ENCODE assay signal across 7 cellular contexts in the genomic region with DNA sequence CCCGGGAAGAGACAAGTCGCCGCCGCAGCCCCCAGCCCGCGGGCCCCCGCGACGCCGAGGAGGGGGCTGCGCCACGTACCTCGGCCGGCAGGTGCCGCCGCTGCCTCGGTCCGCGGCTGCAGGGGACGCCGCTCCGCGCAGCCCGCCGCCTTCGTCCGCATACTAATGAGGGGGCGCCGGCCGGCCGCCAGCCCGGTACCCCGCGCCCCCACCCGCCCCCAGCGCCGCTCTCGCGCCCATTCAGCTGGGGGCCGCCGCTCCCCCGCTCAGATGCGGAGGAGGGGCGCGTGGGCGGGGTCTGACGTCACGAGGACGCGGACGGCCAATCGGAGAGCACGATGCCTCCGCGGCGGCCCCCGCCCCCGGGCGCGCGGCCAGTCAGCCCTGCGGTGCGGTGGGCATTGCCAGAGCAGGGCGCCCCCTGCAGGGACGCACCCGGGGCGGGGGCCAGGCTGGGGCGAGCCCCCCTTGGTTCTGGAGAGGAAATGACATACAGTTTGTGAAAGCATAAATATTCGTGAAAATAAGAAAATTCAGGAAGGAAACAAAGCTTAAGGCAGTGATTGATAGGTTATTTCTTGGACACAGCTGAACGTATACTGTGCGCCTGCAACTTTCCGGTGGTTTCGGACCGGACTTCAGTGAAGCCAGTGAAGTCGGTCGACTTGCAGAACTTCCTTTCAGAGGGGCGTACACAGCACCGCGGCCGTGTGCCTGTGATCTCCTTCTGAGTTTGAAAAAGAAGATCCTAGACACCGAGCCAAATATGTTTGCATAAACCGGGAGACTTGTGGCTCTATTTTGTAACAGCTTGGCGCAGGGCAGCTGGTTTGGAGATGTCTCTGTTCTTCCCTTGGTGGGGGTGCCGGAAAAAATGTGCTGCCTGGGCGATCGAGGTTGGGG. TPM values are rescaled to one million over a fixed set of nuclear protein-coding genes. Genes with fewer than 3 reads are reported as not detected.
DNase-seq lines count a peak whose midpoint lies in the region; ATAC-seq, FAIRE-seq and TF ChIP-seq lines count a peak whose summit lies in the region.

A gene (minus strand): TSS at position 246 of the 903 bp plus-strand sequence. CDS start 85 bp downstream, at position 161.

- H3K27ac ChIP-seq in astrocyte (ENCODE audit: low read depth, low read length) (peak within 1 kb of the TSS; percentile 33), hepatocyte (peak within 1 kb of the TSS; percentile 82)

- H4K20me1 ChIP-seq in astrocyte (ENCODE audit: insufficient read depth, low read length) (peaks cover 12% of the 10 kb centered on the region), hepatocyte (ENCODE audit: insufficient read depth, poor library complexity, severe bottlenecking) (no peaks in the 10 kb centered on the region)

- FAIRE-seq in astrocyte (lab: Jason Lieb, UNC) = no peak

- peak within 1 kb of the TSS; percentile 95 for H3K27ac Mint-ChIP-seq in astrocyte (ENCODE audit: unreplicated experiment)

- H3K79me2 ChIP-seq in astrocyte (ENCODE audit: insufficient read depth, low read length) (peaks cover 24% of the 10 kb centered on the region), hepatocyte (peaks cover 25% of the 10 kb centered on the region)

- H3K9ac ChIP-seq in astrocyte (ENCODE audit: low read length) = peak within 1 kb of the TSS; percentile 76

- H3K36me3 Mint-ChIP-seq in astrocyte (ENCODE audit: low read depth, unreplicated experiment) = no peaks in the 10 kb centered on the region

- peaks cover 64% of the 10 kb centered on the region for H3K4me1 Mint-ChIP-seq in astrocyte (ENCODE audit: low read depth, unreplicated experiment)

- 1% methylated on average over 60 of the region's 86 CpGs for WGBS in hepatocyte (ENCODE audit: low lambda C conversion rate, missing lambda C conversion rate)

- peak; percentile 87 for ATAC-seq in GM18498 (IDR thresholded peaks at IDR 0.05; ENCODE audit: unreplicated experiment)
- ATAC-seq in HG02852 (IDR thresholded peaks at IDR 0.05; ENCODE audit: unreplicated experiment) = peak; percentile 79

- H3K4me3 ChIP-seq in astrocyte (ENCODE audit: insufficient read depth, low read depth, low read length) (peak within 1 kb of the TSS; percentile 76), hepatocyte (peak within 1 kb of the TSS; percentile 76), retinal pigment epithelial cell (ENCODE audit: low read length) (peak within 1 kb of the TSS; percentile 63)

- H3K27me3 Mint-ChIP-seq in astrocyte (ENCODE audit: low read depth, unreplicated experiment) = no peaks in the 10 kb centered on the region

- TF ChIP-seq CTCF in astrocyte (IDR thresholded peaks at IDR 0.05; ENCODE audit: insufficient read depth, low read depth, low read length) (peak; percentile 58), hepatocyte (IDR thresholded peaks at IDR 0.05; ENCODE audit: poor library complexity) (peak; percentile 90), retinal pigment epithelial cell (conservative IDR thresholded peaks at IDR 0.05; ENCODE audit: low read depth, low read length) (peak; percentile 72)

- no peaks in the 10 kb centered on the region for H3K9me3 Mint-ChIP-seq in astrocyte (ENCODE audit: unreplicated experiment)

- H3K9me3 ChIP-seq in astrocyte (ENCODE audit: insufficient read depth, low read depth, low read length) (no peaks in the 10 kb centered on the region), hepatocyte (ENCODE audit: low read depth) (no peaks in the 10 kb centered on the region)

- H3K4me1 ChIP-seq in astrocyte (ENCODE audit: insufficient read depth, low read length) = peaks cover 53% of the 10 kb centered on the region
- peaks cover 32% of the 10 kb centered on the region for H3K4me1 ChIP-seq in hepatocyte (ENCODE audit: insufficient read depth)

- H3K27me3 ChIP-seq in astrocyte (ENCODE audit: insufficient read depth, low read length) (no peaks in the 10 kb centered on the region), hepatocyte (no peaks in the 10 kb centered on the region)

- DNase-seq in NCI-H1930 (lab: John Stamatoyannopoulos, UW) (peak; percentile 75 to 92), T-helper 22 cell (ENCODE audit: low read depth) (peak; percentile 86), astrocyte (ENCODE audit: low read depth) (peak; percentile 78), hepatocyte (ENCODE audit: low spot score) (peak; percentile 95), retinal pigment epithelial cell (ENCODE audit: low read depth) (no peak)

- H3K36me3 ChIP-seq in astrocyte (ENCODE audit: insufficient read depth, low read length) = no peaks in the 10 kb centered on the region
- no peaks in the 10 kb centered on the region for H3K36me3 ChIP-seq in hepatocyte (replicated peaks; ENCODE audit: insufficient read depth, low read depth)

- H3K9me2 ChIP-seq in hepatocyte (replicated peaks; ENCODE audit: insufficient read depth) = no peaks in the 10 kb centered on the region

- H3K4me3 Mint-ChIP-seq in astrocyte (ENCODE audit: unreplicated experiment) = peak within 1 kb of the TSS; percentile 94

- H2AFZ ChIP-seq in astrocyte (ENCODE audit: low read depth, low read length) = peak within 1 kb of the TSS; percentile 68
- H2AFZ ChIP-seq in hepatocyte = peak within 1 kb of the TSS; percentile 32

- H3K4me2 ChIP-seq in astrocyte (ENCODE audit: low read length) = peak within 1 kb of the TSS; percentile 96
- peak within 1 kb of the TSS; percentile 89 for H3K4me2 ChIP-seq in hepatocyte

RNA-seq across cellular contexts. Expression of the gene that starts here (rescaled TPM):
- total RNA-seq in astrocyte (20.0 and 28.2 TPM in 2 replicates), hepatocyte (25.6 and 36.5 TPM in 2 replicates)
- 24.4 and 24.7 TPM in 2 replicates for polyA plus RNA-seq in hepatocyte
